Comparison of ENCODE assay signal across 12 cellular contexts in the genomic region with DNA sequence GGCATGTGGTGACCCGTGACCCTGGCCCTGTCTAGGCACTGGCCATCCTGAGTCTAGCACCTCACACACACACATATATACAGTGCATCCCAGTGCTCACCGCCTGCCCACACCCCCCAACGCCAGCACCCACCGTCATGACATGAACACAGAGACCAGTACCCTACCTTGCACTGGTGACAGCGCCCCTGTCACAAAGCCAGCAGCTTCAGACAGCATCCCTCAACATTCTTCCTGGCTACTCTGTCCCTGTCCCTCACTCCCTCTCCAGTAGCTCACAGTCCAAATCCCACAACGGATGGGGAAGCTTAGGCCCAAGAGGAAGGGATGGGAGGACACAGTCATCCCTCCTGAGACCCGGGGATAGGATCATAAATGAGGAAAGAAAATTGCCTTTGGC. TPM values are rescaled to one million over a fixed set of nuclear protein-coding genes. Genes with fewer than 3 reads are reported as not detected.
A peak's percentile ranks its signal among the peaks of the same experiment; 100 is the strongest.
DNase-seq lines count a peak whose midpoint lies in the region; ATAC-seq, FAIRE-seq and TF ChIP-seq lines count a peak whose summit lies in the region.
"Had no signal": no experiment of that assay in that cellular context is flagged by ENCODE, and none has a peak within 500 bp of the region (broad histone marks: within the 10 kb centered on the region; RNA-seq: fewer than 3 reads in every experiment).

No MANE protein-coding gene starts in this region.

- H3K9me3 Mint-ChIP-seq in glutamatergic neuron (ENCODE audit: unreplicated experiment) (peaks cover 12% of the 10 kb centered on the region), osteocyte (ENCODE audit: unreplicated experiment) (no peaks in the 10 kb centered on the region)

- no peak overlapping the region for H3K9ac ChIP-seq in SK-N-SH

- 0 out of 2 replicates have a peak overlapping the region, but pooled peaks have one; percentile 70 for H3K4me2 ChIP-seq in SK-N-SH

- POLR2A ChIA-PET in SK-N-SH (lab: Yijun Ruan, JAX), result no interaction called here

- H4K20me1 ChIP-seq in SK-N-SH (ENCODE audit: insufficient read depth), result peaks cover 57% of the 10 kb centered on the region

- peak overlapping the region; percentile 67 for H3K4me3 Mint-ChIP-seq in glutamatergic neuron (ENCODE audit: unreplicated experiment)
- H3K4me3 Mint-ChIP-seq in osteocyte (ENCODE audit: unreplicated experiment), result peak overlapping the region; percentile 29

- CTCF ChIA-PET in SK-N-SH (lab: Yijun Ruan, JAX), result interaction anchor here (0.8 to 11.9 kb wide), 8 partner anchors 8 to 181 kb away, joined by 3 to 131 read pairs (median 4); no protein-coding TSS in a partner anchor

- no peaks in the 10 kb centered on the region for H3K27me3 ChIP-seq in SK-N-SH (ENCODE audit: insufficient read depth)

- ATAC-seq in SK-N-SH treated with all-trans-retinoic acid at 6 μM for 48 hours, result no peak

- TF ChIP-seq CTCF in SK-N-SH (IDR thresholded peaks at IDR 0.05) (no peak), glutamatergic neuron (IDR thresholded peaks at IDR 0.05; ENCODE audit: partially characterized antibody, unreplicated experiment) (no peak), osteocyte (IDR thresholded peaks at IDR 0.05) (no peak)

- no peak overlapping the region for H3K4me3 ChIP-seq in SK-N-SH (ENCODE audit: low read depth in 2 of 2, low read length in 1 of 2)
- no peak overlapping the region for H3K4me3 ChIP-seq in urinary bladder (ENCODE audit: low read depth, low read length)

- WGBS in SK-N-SH (ENCODE audit: low lambda C conversion rate), result 82% methylated on average over 6 of the region's 7 CpGs
- WGBS in urinary bladder, result 64% methylated on average over 7 of the region's 7 CpGs

- H3K9me2 ChIP-seq in SK-N-SH, result no peaks in the 10 kb centered on the region

- H3K27ac Mint-ChIP-seq in glutamatergic neuron (ENCODE audit: unreplicated experiment), result peak overlapping the region; percentile 86
- peak overlapping the region; percentile 84 for H3K27ac Mint-ChIP-seq in osteocyte (ENCODE audit: unreplicated experiment)

- H3K4me1 Mint-ChIP-seq in glutamatergic neuron (ENCODE audit: low read depth, unreplicated experiment), result peaks cover 51% of the 10 kb centered on the region
- H3K4me1 Mint-ChIP-seq in osteocyte (ENCODE audit: unreplicated experiment), result peaks cover 76% of the 10 kb centered on the region

- H3K9me3 ChIP-seq in SK-N-SH, result no peaks in the 10 kb centered on the region

- no peak for TF ChIP-seq EP300 in SK-N-SH (IDR thresholded peaks at IDR 0.05; ENCODE audit: borderline replicate concordance in 1 of 2, low read depth in 1 of 2, low read length in 1 of 2)

- H3K36me3 Mint-ChIP-seq in glutamatergic neuron (ENCODE audit: unreplicated experiment) (no peaks in the 10 kb centered on the region), osteocyte (ENCODE audit: unreplicated experiment) (peaks cover 4% of the 10 kb centered on the region)

- no peak for TF ChIP-seq RAD21 in SK-N-SH (IDR thresholded peaks at IDR 0.05; ENCODE audit: low read length)

- H3K4me1 ChIP-seq in SK-N-SH (ENCODE audit: control insufficient read depth in 1 of 2, insufficient read depth in 2 of 2, low read depth in 1 of 2, low read length in 1 of 2) (peaks cover 43 to 47% of the 10 kb centered on the region in 2 experiments; a peak in 3 of 4 replicates), urinary bladder (ENCODE audit: insufficient read depth) (no peaks in the 10 kb centered on the region)

- no peaks in the 10 kb centered on the region for H3K36me3 ChIP-seq in SK-N-SH (replicated peaks in 1 of 2; ENCODE audit: control insufficient read depth in 1 of 2, insufficient read depth in 2 of 2, low read length in 1 of 2)
- no peaks in the 10 kb centered on the region for H3K36me3 ChIP-seq in urinary bladder (ENCODE audit: insufficient read depth)

- no peak overlapping the region for H3K27ac ChIP-seq in SK-N-SH (ENCODE audit: low read depth in 2 of 2, low read length in 1 of 2)
- peak overlapping the region; percentile 48 for H3K27ac ChIP-seq in urinary bladder (ENCODE audit: low read depth)

- FAIRE-seq in RCC 7860 (lab: Jason Lieb, UNC), result no peak

- DNase-seq in SK-N-SH (no peak), glutamatergic neuron (no peak), osteocyte (ENCODE audit: extremely low spot score, unreplicated experiment) (no peak), A172 (ENCODE audit: low spot score) (no peak), RCC 7860 (ENCODE audit: low spot score) (no peak), DMS153 (lab: John Stamatoyannopoulos, UW) (no peak)
- DNase-seq: ACHN; activated CD8-positive, alpha-beta memory T cell treated with anti-CD3 and anti-CD28 coated beads for 24 hours; NCI-H345; stimulated activated CD8-positive, alpha-beta memory T cell treated with anti-CD3 and anti-CD28 coated beads, Interleukin-4, amount 100 ng/mL, for 48 hours had no signal

- no peak overlapping the region for H2AFZ ChIP-seq in SK-N-SH (ENCODE audit: low read depth)

- H3K79me2 ChIP-seq in SK-N-SH (ENCODE audit: insufficient read depth), result peaks cover 72% of the 10 kb centered on the region; the same call in 1 of the 2 replicates

- H3K27me3 Mint-ChIP-seq in glutamatergic neuron (ENCODE audit: unreplicated experiment) (peaks cover 16% of the 10 kb centered on the region), osteocyte (ENCODE audit: unreplicated experiment) (no peaks in the 10 kb centered on the region)

- peaks cover 6% of the 10 kb centered on the region for H3F3A ChIP-seq in SK-N-SH (replicated peaks; ENCODE audit: insufficient read depth)

TF ChIP-seq in SK-N-SH, 30 proteins besides CTCF, POLR2A, EP300 and RAD21:
- TF ChIP-seq, protein P1, sequence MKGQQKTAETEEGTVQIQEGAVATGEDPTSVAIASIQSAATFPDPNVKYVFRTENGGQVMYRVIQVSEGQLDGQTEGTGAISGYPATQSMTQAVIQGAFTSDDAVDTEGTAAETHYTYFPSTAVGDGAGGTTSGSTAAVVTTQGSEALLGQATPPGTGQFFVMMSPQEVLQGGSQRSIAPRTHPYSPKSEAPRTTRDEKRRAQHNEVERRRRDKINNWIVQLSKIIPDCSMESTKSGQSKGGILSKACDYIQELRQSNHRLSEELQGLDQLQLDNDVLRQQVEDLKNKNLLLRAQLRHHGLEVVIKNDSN (IDR thresholded peaks at IDR 0.05; ENCODE audit: borderline replicate concordance, low read depth), result no peak
- TF ChIP-seq GATA2 (CRISPR knock-in tag; IDR thresholded peaks at IDR 0.05) (no peak), RFX5 (IDR thresholded peaks at IDR 0.05; ENCODE audit: low read length) (no peak)

TF ChIP-seq in SK-N-SH treated with all-trans-retinoic acid at 6 μM for 48 hours, 23 proteins besides CTCF, POLR2A, EP300 and RAD21 (continues in another document):
- TF ChIP-seq ESRRG (CRISPR knock-in tag; IDR thresholded peaks at IDR 0.05), result no peak
- TF ChIP-seq RARB (CRISPR knock-in tag; IDR thresholded peaks at IDR 0.05), result no peak
- TF ChIP-seq CREB5 (CRISPR knock-in tag; IDR thresholded peaks at IDR 0.05; ENCODE audit: low read depth), result no peak
- TF ChIP-seq ZFP30 (CRISPR knock-in tag; IDR thresholded peaks at IDR 0.05), result no peak
- no peak for TF ChIP-seq ISL1 (CRISPR knock-in tag; IDR thresholded peaks at IDR 0.05)
- no peak for TF ChIP-seq ZFP3 (CRISPR knock-in tag; IDR thresholded peaks at IDR 0.05)
- no peak for TF ChIP-seq ZNF8 (CRISPR knock-in tag; IDR thresholded peaks at IDR 0.05)
- TF ChIP-seq TCF4 (CRISPR knock-in tag; IDR thresholded peaks at IDR 0.05; ENCODE audit: borderline replicate concordance), result no peak
- TF ChIP-seq ZC3H10 (CRISPR knock-in tag; IDR thresholded peaks at IDR 0.05), result no peak
- no peak for TF ChIP-seq ZNF565 (CRISPR knock-in tag; conservative IDR thresholded peaks at IDR 0.05; ENCODE audit: low read depth)
- no peak for TF ChIP-seq TOX (CRISPR knock-in tag; IDR thresholded peaks at IDR 0.05; ENCODE audit: borderline replicate concordance)
- no peak for TF ChIP-seq POU6F1 (CRISPR knock-in tag; IDR thresholded peaks at IDR 0.05; ENCODE audit: borderline replicate concordance, low read depth)
- no peak for TF ChIP-seq SNAI2 (CRISPR knock-in tag; IDR thresholded peaks at IDR 0.05)

RNA-seq across cellular contexts. Expression of gene AHDC1, which starts 27.1 kb away (rescaled TPM):
- 3.1 and 8.5 TPM in 2 replicates for polyA plus RNA-seq in SK-N-SH (2012; rRNA removed)
- 3.2 and 4.4 TPM in 2 replicates for polyA plus RNA-seq in SK-N-SH (2012; cell fraction: cytosol; rRNA removed)
- 19.2 and 28.1 TPM in 2 replicates for polyA plus RNA-seq in SK-N-SH (2012; cell fraction: nucleus; rRNA removed)
- 131 TPM for total RNA-seq in glutamatergic neuron (ENCODE audit: unreplicated experiment)
- 118 and 124 TPM in 2 replicates for total RNA-seq in osteocyte
- total RNA-seq in urinary bladder, result 19.0 TPM
- polyA plus RNA-seq in urinary bladder, result 44.8 TPM
- 3.4 and 7.6 TPM in 2 replicates for total RNA-seq in A172 (2014; rRNA removed; shearing (Covaris generic))

RNA-seq across cellular contexts. Expression of gene FGR, which starts 58.1 kb away (rescaled TPM):
- not detected in 2 replicates for polyA plus RNA-seq in SK-N-SH (2012; rRNA removed)
- polyA plus RNA-seq in SK-N-SH (2012; cell fraction: cytosol; rRNA removed), result not detected in 2 replicates
- polyA plus RNA-seq in SK-N-SH (2012; cell fraction: nucleus; rRNA removed), result 0.01 TPM in 1 of 2 replicates, not detected in the other
- not detected for total RNA-seq in glutamatergic neuron (ENCODE audit: unreplicated experiment)
- not detected in 2 replicates for total RNA-seq in osteocyte
- 3.4 TPM for total RNA-seq in urinary bladder
- polyA plus RNA-seq in urinary bladder, result 15.8 TPM
- not detected in 2 replicates for total RNA-seq in A172 (2014; rRNA removed; shearing (Covaris generic))
